Comparison of ENCODE assay signal across 2 cellular contexts in the genomic region with DNA sequence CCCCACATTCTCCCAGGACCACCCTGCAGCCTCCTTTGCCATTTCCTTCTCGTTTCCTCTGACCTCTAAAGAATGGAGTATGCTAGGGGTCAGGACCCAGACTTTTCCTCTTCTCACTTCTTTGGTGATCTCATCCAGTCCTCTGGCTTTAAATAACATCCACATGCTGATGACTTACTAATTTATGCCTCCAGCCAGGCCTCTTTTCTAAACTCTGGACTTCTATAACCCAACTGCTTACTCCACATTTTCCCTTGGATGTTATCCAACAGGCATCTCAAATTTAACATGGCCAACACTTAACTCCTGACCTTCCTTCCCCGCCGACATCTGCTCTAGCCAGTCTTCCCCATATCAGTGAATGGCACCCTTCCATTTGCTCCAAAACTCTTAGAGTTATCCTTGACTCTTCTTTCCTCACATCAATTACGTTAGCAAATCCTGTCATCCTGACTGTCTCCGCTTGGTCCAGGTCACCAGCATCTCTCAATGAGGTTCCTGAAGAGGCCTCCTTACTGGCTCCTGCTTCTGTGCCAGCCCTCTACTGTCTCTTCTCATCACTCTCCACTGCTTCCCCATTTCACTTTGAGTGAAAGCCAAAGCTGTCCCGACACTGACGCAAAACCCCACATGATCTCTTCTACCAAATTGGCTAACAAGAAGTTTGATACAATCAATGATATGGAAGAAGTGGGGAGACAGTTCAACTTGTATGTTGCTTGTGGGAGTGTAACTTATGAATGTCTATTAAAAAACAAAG.
TF ChIP-seq lines count a peak whose summit lies in the region.

No MANE protein-coding gene starts in this region.

TF ChIP-seq in liver, 16 proteins besides CTCF, POLR2A, EP300 and RAD21:
- no peak for TF ChIP-seq JUND (IDR thresholded peaks at IDR 0.05)
- no peak for TF ChIP-seq EGR1 (IDR thresholded peaks at IDR 0.05; ENCODE audit: low read depth in 2 of 2)
- no peak for TF ChIP-seq YY1 (IDR thresholded peaks at IDR 0.05)
- no peak for TF ChIP-seq MAX (IDR thresholded peaks at IDR 0.05)
- no peak for TF ChIP-seq GABPA (IDR thresholded peaks at IDR 0.05 in 1 of 2, conservative IDR thresholded peaks at IDR 0.05 in 1 of 2)
- no peak for TF ChIP-seq HNF4G (IDR thresholded peaks at IDR 0.05)
- TF ChIP-seq RXRA (IDR thresholded peaks at IDR 0.05) = peak in 1 of 2 donors; percentile 4
- peak; percentile 80 for TF ChIP-seq NR2F2 (IDR thresholded peaks at IDR 0.05)
- TF ChIP-seq, protein P1, sequence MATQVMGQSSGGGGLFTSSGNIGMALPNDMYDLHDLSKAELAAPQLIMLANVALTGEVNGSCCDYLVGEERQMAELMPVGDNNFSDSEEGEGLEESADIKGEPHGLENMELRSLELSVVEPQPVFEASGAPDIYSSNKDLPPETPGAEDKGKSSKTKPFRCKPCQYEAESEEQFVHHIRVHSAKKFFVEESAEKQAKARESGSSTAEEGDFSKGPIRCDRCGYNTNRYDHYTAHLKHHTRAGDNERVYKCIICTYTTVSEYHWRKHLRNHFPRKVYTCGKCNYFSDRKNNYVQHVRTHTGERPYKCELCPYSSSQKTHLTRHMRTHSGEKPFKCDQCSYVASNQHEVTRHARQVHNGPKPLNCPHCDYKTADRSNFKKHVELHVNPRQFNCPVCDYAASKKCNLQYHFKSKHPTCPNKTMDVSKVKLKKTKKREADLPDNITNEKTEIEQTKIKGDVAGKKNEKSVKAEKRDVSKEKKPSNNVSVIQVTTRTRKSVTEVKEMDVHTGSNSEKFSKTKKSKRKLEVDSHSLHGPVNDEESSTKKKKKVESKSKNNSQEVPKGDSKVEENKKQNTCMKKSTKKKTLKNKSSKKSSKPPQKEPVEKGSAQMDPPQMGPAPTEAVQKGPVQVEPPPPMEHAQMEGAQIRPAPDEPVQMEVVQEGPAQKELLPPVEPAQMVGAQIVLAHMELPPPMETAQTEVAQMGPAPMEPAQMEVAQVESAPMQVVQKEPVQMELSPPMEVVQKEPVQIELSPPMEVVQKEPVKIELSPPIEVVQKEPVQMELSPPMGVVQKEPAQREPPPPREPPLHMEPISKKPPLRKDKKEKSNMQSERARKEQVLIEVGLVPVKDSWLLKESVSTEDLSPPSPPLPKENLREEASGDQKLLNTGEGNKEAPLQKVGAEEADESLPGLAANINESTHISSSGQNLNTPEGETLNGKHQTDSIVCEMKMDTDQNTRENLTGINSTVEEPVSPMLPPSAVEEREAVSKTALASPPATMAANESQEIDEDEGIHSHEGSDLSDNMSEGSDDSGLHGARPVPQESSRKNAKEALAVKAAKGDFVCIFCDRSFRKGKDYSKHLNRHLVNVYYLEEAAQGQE (IDR thresholded peaks at IDR 0.05) = no peak
- TF ChIP-seq TAF1 (conservative IDR thresholded peaks at IDR 0.05) = no peak
- TF ChIP-seq FOXA2 (IDR thresholded peaks at IDR 0.05) = no peak
- TF ChIP-seq FOXA1 (IDR thresholded peaks at IDR 0.05) = no peak

TF ChIP-seq in HepG2, 621 proteins besides CTCF, POLR2A, EP300 and RAD21:
- TF ChIP-seq SIX4 (CRISPR knock-in tag; IDR thresholded peaks at IDR 0.05) (no peak), ZNF543 (CRISPR knock-in tag; IDR thresholded peaks at IDR 0.05) (no peak)
- TF ChIP-seq, protein P2, sequence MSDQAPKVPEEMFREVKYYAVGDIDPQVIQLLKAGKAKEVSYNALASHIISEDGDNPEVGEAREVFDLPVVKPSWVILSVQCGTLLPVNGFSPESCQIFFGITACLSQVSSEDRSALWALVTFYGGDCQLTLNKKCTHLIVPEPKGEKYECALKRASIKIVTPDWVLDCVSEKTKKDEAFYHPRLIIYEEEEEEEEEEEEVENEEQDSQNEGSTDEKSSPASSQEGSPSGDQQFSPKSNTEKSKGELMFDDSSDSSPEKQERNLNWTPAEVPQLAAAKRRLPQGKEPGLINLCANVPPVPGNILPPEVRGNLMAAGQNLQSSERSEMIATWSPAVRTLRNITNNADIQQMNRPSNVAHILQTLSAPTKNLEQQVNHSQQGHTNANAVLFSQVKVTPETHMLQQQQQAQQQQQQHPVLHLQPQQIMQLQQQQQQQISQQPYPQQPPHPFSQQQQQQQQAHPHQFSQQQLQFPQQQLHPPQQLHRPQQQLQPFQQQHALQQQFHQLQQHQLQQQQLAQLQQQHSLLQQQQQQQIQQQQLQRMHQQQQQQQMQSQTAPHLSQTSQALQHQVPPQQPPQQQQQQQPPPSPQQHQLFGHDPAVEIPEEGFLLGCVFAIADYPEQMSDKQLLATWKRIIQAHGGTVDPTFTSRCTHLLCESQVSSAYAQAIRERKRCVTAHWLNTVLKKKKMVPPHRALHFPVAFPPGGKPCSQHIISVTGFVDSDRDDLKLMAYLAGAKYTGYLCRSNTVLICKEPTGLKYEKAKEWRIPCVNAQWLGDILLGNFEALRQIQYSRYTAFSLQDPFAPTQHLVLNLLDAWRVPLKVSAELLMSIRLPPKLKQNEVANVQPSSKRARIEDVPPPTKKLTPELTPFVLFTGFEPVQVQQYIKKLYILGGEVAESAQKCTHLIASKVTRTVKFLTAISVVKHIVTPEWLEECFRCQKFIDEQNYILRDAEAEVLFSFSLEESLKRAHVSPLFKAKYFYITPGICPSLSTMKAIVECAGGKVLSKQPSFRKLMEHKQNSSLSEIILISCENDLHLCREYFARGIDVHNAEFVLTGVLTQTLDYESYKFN (CRISPR knock-in tag; conservative IDR thresholded peaks at IDR 0.05) = no peak
